ENCODE assay signal across 7 cellular contexts in the genomic region with DNA sequence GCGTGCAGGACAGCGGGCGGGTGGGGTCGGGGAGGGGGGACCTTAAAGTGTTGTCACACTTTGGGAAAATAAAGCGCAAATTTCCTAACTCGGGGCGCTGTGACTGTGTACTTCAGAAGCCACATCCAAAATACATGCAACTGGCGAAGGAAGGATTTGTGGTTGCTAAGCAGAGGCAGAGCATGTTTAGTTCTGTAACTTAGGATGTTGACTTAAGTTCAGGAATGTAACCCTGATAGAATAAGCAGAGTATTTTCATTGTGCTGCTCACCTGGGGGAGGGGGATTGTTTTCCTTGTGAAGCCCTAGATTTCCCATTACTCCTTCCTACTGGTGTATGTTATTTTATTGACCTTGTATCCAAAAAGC. TPM values are rescaled to one million over a fixed set of nuclear protein-coding genes. Genes with fewer than 3 reads are reported as not detected.
DNase-seq lines count a peak whose midpoint lies in the region; ATAC-seq and TF ChIP-seq lines count a peak whose summit lies in the region.

No MANE protein-coding gene starts in this region.

- intact Hi-C loops in Panc1 (cut with micrococcal nuclease; ENCODE audit: unreplicated experiment), result no loop called here

- CTCF ChIA-PET in Panc1 (lab: Charles Lee), result interaction anchor here (0.5 to 1.4 kb wide), 3 partner anchors 160 to 204 kb away, joined by 3 to 5 read pairs (median 4); no protein-coding TSS in a partner anchor

- peak; percentile 23 for ATAC-seq in Panc1
- ATAC-seq in natural killer cell treated with Interleukin-12 subunit alpha and Interleukin-12 subunit beta and Interleukin-15 and Interleukin-18, amount 100 ng/mL, for 72 hours, result no peak

- H3K27me3 Mint-ChIP-seq in endothelial cell (ENCODE audit: unreplicated experiment), result peaks cover 2% of the 10 kb centered on the region
- H3K27me3 Mint-ChIP-seq in natural killer cell treated with Interleukin-12 subunit alpha and Interleukin-12 subunit beta and Interleukin-15 and Interleukin-18, amount 100 ng/mL, for 72 hours, result no peaks in the 10 kb centered on the region

- no TSS peak for BruUV-seq in Panc1 (replicated peaks; lab: Mats Ljungman, UMichigan)

- peaks cover 15% of the 10 kb centered on the region; the same call in 1 of the 2 replicates for H3K36me3 ChIP-seq in Panc1 (ENCODE audit: control insufficient read depth, insufficient read depth, low read length)

- POLR2A ChIA-PET in Panc1 (lab: Charles Lee), result interaction anchor here (0.7 kb wide), 1 partner anchor 52 kb away, joined by 4 read pairs; no protein-coding TSS in a partner anchor

- H3K36me3 Mint-ChIP-seq in endothelial cell (ENCODE audit: low read depth, unreplicated experiment), result peaks cover 9% of the 10 kb centered on the region
- no peaks in the 10 kb centered on the region for H3K36me3 Mint-ChIP-seq in natural killer cell treated with Interleukin-12 subunit alpha and Interleukin-12 subunit beta and Interleukin-15 and Interleukin-18, amount 100 ng/mL, for 72 hours

- H3K4me3 ChIP-seq in Panc1 (ENCODE audit: low read depth in 2 of 2, low read length in 2 of 2), result peak overlapping the region; percentile 49 to 77

- H3K4me1 Mint-ChIP-seq in endothelial cell (ENCODE audit: unreplicated experiment), result peaks cover 37% of the 10 kb centered on the region
- H3K4me1 Mint-ChIP-seq in natural killer cell treated with Interleukin-12 subunit alpha and Interleukin-12 subunit beta and Interleukin-15 and Interleukin-18, amount 100 ng/mL, for 72 hours (ENCODE audit: low read depth in 2 of 2), result peaks cover 40 to 54% of the 10 kb centered on the region in 2 donors

- peaks cover 44% of the 10 kb centered on the region for H3K4me1 ChIP-seq in Panc1 (ENCODE audit: control insufficient read depth, insufficient read depth, low read length)

- H3K4me3 Mint-ChIP-seq in endothelial cell (ENCODE audit: unreplicated experiment), result peak overlapping the region; percentile 94
- H3K4me3 Mint-ChIP-seq in natural killer cell treated with Interleukin-12 subunit alpha and Interleukin-12 subunit beta and Interleukin-15 and Interleukin-18, amount 100 ng/mL, for 72 hours, result peak overlapping the region; percentile 54

- DNase-seq in H4 (ENCODE audit: low spot score) (peak; percentile 67), Panc1 (ENCODE audit: low read depth, low spot score) (no peak), endothelial cell (ENCODE audit: low spot score) (no peak), inferior parietal cortex (ENCODE audit: extremely low spot score) (no peak), GM13977 (ENCODE audit: low spot score) (no peak)
- no peak for DNase-seq in natural killer cell treated with Interleukin-12 subunit alpha and Interleukin-12 subunit beta and Interleukin-15 and Interleukin-18, amount 100 ng/mL, for 72 hours (ENCODE audit: low spot score)
- no peak for DNase-seq in stimulated activated CD4-positive, alpha-beta T cell treated with anti-CD3 and anti-CD28 coated beads, Interleukin-4, amount 100 ng/mL, for 24 hours

- no peaks in the 10 kb centered on the region for H3K27me3 ChIP-seq in Panc1 (ENCODE audit: control insufficient read depth, insufficient read depth, low read length)

- peak overlapping the region; percentile 91 for H3K27ac Mint-ChIP-seq in endothelial cell (ENCODE audit: unreplicated experiment)
- H3K27ac Mint-ChIP-seq in natural killer cell treated with Interleukin-12 subunit alpha and Interleukin-12 subunit beta and Interleukin-15 and Interleukin-18, amount 100 ng/mL, for 72 hours, result peak overlapping the region; percentile 41 to 53

- no peaks in the 10 kb centered on the region for H3K9me3 Mint-ChIP-seq in endothelial cell (ENCODE audit: unreplicated experiment)
- H3K9me3 Mint-ChIP-seq in natural killer cell treated with Interleukin-12 subunit alpha and Interleukin-12 subunit beta and Interleukin-15 and Interleukin-18, amount 100 ng/mL, for 72 hours, result no peaks in the 10 kb centered on the region

- in situ Hi-C loops in Panc1 (cut with HindIII; ENCODE audit: low pct_unique_long_range_greater_than_20kb, low sequenced_read_pairs) (no loop called here), GM13977 (cut with MboI; ENCODE audit: low pct_unique_long_range_greater_than_20kb, low sequenced_read_pairs, unreplicated experiment) (loop anchor here (10.0 kb wide), 1 partner anchor 200 kb away; no protein-coding TSS in a partner anchor)

- TF ChIP-seq CTCF in Panc1 (IDR thresholded peaks at IDR 0.05), result no peak
- TF ChIP-seq CTCF in endothelial cell (IDR thresholded peaks at IDR 0.05; ENCODE audit: unreplicated experiment), result no peak
- no peak for TF ChIP-seq CTCF in GM13977 (IDR thresholded peaks at IDR 0.05; ENCODE audit: extremely low read depth, insufficient read depth, missing control alignments)

- no peaks in the 10 kb centered on the region for H3K9me3 ChIP-seq in Panc1 (ENCODE audit: control insufficient read depth, insufficient read depth, low read depth, low read length)

- H3K27ac ChIP-seq in Panc1 (ENCODE audit: low read length), result peak overlapping the region; percentile 88

RNA-seq across cellular contexts. Expression of a gene that starts 0.5 kb away (rescaled TPM):
- total RNA-seq in H4 (2014; rRNA removed; shearing (Covaris generic)), result 7.4 and 10.5 TPM in 2 replicates
- 42.5 TPM for total RNA-seq in Panc1 (2021; ENCODE audit: unreplicated experiment)
- polyA plus RNA-seq in Panc1 (2012; ENCODE audit: insufficient read length), result 31.8 TPM
- total RNA-seq in endothelial cell (ENCODE audit: unreplicated experiment), result 21.0 TPM
- total RNA-seq in natural killer cell treated with Interleukin-12 subunit alpha and Interleukin-12 subunit beta and Interleukin-15 and Interleukin-18, amount 100 ng/mL, for 72 hours, result 10 to 100 TPM; 16.6 to 21.8 TPM

RNA-seq across cellular contexts. Expression of a gene that starts 47.0 kb away (rescaled TPM):
- total RNA-seq in H4 (2014; rRNA removed; shearing (Covaris generic)), result 22.8 and 32.3 TPM in 2 replicates
- total RNA-seq in Panc1 (2021; ENCODE audit: unreplicated experiment) (39.2 TPM), endothelial cell (ENCODE audit: unreplicated experiment) (12.5 TPM)
- 24.1 TPM for polyA plus RNA-seq in Panc1 (2012; ENCODE audit: insufficient read length)
- 10 to 100 TPM; 18.4 to 24.4 TPM for total RNA-seq in natural killer cell treated with Interleukin-12 subunit alpha and Interleukin-12 subunit beta and Interleukin-15 and Interleukin-18, amount 100 ng/mL, for 72 hours

RNA-seq across cellular contexts. Expression of a gene that starts 56.9 kb away (rescaled TPM):
- total RNA-seq in H4 (2014; rRNA removed; shearing (Covaris generic)), result 10.9 and 16.6 TPM in 2 replicates
- total RNA-seq in Panc1 (2021; ENCODE audit: unreplicated experiment), result 19.5 TPM
- polyA plus RNA-seq in Panc1 (2012; ENCODE audit: insufficient read length), result 11.4 TPM
- total RNA-seq in endothelial cell (ENCODE audit: unreplicated experiment), result 13.0 TPM
- 10 to 100 TPM; 16.9 to 19.3 TPM for total RNA-seq in natural killer cell treated with Interleukin-12 subunit alpha and Interleukin-12 subunit beta and Interleukin-15 and Interleukin-18, amount 100 ng/mL, for 72 hours
